Comparison of ENCODE assay signal across 8 cellular contexts in the genomic region with DNA sequence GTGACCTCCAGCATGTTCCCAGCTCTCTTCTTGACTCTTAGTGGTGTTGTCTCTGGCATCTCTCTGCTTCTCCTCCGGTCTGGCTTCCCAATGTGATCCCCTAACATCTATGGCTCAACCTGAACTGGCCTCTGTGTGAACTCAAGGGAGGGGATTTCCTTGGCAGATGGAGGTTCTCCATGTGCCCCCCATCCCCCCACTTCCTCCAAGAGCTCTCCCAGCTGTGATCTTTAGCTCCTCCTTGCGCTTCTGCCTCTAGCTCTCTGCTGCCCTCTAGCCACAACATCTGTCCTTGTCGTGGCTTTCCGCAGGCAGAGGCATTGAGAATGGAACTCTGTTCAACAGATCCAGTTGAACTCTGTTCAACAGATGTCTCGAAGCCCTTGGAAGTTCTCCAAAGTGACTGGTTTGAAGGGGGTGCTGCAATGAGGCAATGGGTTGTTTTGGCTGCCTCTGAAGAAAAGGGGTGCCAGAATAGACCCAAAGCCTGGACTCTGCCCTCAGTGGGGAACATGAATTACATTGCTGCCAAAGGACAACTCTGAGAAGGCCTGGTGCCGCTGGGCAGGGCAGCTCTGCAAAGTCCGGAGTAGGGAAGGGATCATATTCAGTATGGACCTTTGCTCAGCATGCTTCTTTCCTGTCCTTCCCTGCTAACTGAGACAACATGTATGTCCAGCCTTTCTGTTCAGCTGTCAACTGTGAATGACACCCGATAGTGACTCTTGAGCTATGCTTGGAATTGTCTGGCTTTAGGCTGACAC.
A peak's percentile ranks its signal among the peaks of the same experiment; 100 is the strongest.
DNase-seq lines count a peak whose midpoint lies in the region; ATAC-seq, FAIRE-seq and TF ChIP-seq lines count a peak whose summit lies in the region.

No MANE protein-coding gene starts in this region.

- H3K4me3 ChIP-seq in BLaER1 (no peak overlapping the region), epithelial cell of esophagus (ENCODE audit: low read length) (no peak overlapping the region)

- H3K4me3 Mint-ChIP-seq in naive B cell: peak overlapping the region in 2 of 8 donors; percentile 2 to 49

- H3K36me3 ChIP-seq in BLaER1: no peaks in the 10 kb centered on the region

- peaks cover 0 to 8% (median 4%) of the 10 kb centered on the region in 7 donors for H3K9me3 Mint-ChIP-seq in naive B cell

- FAIRE-seq in GM19239 (lab: Jason Lieb, UNC): peak; percentile 92

- no peak overlapping the region for H3K27ac ChIP-seq in BLaER1

- peaks cover 6% of the 10 kb centered on the region for H3K4me1 ChIP-seq in BLaER1

- TF ChIP-seq CTCF in epithelial cell of esophagus (IDR thresholded peaks at IDR 0.05; ENCODE audit: insufficient read depth, low read depth, low read length, missing control alignments): peak; percentile 97

- no peaks in the 10 kb centered on the region for H4K20me1 ChIP-seq in BLaER1

- DNase-seq in GM19239 (ENCODE audit: insufficient read length, low spot score): peak; percentile 48
- peak; percentile 78 for DNase-seq in HK-2 (ENCODE audit: unreplicated experiment)
- peak; percentile 79 to 81 for DNase-seq in NOMO-1 (lab: John Stamatoyannopoulos, UW; ENCODE audit: unreplicated experiment in 2 of 2)
- peak; percentile 10 to 28 for DNase-seq in activated CD8-positive, alpha-beta memory T cell treated with anti-CD3 and anti-CD28 coated beads for 4 hours (ENCODE audit: low read depth in 2 of 2)
- DNase-seq in epithelial cell of esophagus (ENCODE audit: low read depth): peak; percentile 90
- DNase-seq in naive B cell: peak; percentile 55
- DNase-seq in stimulated activated naive CD4-positive, alpha-beta T cell treated with Interleukin-2 at 50 U/mL for 16 hours (lab: John Stamatoyannopoulos, UW): peak; percentile 38

- peaks cover 8 to 12% (median 9%) of the 10 kb centered on the region in 3 donors for H3K4me1 Mint-ChIP-seq in naive B cell

- ATAC-seq in naive B cell (ENCODE audit: low read depth in 2 of 2): peak; percentile 86 to 88

- no peaks in the 10 kb centered on the region for H3K27me3 ChIP-seq in BLaER1

- peaks cover 3% of the 10 kb centered on the region; the same call in 1 of the 2 replicates for H3K9me3 ChIP-seq in BLaER1

- H3K27ac Mint-ChIP-seq in naive B cell: peak overlapping the region in 4 of 6 donors; percentile 24 to 47 (median 31)

- H3K36me3 Mint-ChIP-seq in naive B cell: peaks cover 0 to 6% of the 10 kb centered on the region in 2 donors

- no peak overlapping the region for H3K9ac ChIP-seq in BLaER1

- H3K4me2 ChIP-seq in BLaER1: peak overlapping the region; percentile 25; the same call in 1 of the 2 replicates

- H3K27me3 Mint-ChIP-seq in naive B cell: peaks cover 7 to 18% (median 12%) of the 10 kb centered on the region in 3 donors

Comparison
In these comparisons a context has a peak if more than half of its experiments do, and no peak if none do; other contexts are left out.
1. DNase-seq: peak in every context shown above with its lines; median percentile 90 in epithelial cell of esophagus; 80 in NOMO-1; 78 in HK-2; 55 in naive B cell; 48 in GM19239; 38 in stimulated activated naive CD4-positive, alpha-beta T cell treated with Interleukin-2 at 50 U/mL for 16 hours; 19 in activated CD8-positive, alpha-beta memory T cell treated with anti-CD3 and anti-CD28 coated beads for 4 hours.